Comparison of ENCODE assay signal across 1 cellular context in the genomic region with DNA sequence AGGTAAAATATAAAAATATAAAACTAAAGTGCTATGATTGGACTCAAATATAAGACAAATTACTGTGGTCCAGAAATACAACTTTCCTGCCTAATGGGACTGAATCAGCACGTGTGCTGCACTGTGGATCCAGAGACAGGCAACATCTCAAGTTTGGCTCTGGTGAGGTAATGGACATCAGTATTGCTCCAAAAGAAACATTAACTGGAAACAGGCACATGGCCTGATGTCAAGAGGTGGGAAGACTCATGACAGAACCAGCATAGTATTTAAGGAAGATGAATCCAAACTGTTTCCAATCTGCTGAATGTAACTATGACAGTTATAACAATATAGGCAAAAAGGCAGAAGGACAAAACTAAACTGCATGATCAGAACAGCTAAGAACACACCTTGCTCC.
TF ChIP-seq lines count a peak whose summit lies in the region.

No MANE protein-coding gene starts in this region.

TF ChIP-seq in endothelial cell of umbilical vein, 7 proteins besides CTCF, POLR2A, EP300 and RAD21 (continued from another document):
- TF ChIP-seq, protein P1, sequence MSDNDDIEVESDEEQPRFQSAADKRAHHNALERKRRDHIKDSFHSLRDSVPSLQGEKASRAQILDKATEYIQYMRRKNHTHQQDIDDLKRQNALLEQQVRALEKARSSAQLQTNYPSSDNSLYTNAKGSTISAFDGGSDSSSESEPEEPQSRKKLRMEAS (IDR thresholded peaks at IDR 0.05; ENCODE audit: insufficient read depth, insufficient read length) = no peak
- TF ChIP-seq MYC (IDR thresholded peaks at IDR 0.05; ENCODE audit: low read depth, low read length) = no peak
- no peak for TF ChIP-seq POLR2AphosphoS5 (IDR thresholded peaks at IDR 0.05; ENCODE audit: insufficient read depth, low read depth, low read length)
TF ChIP-seq in endothelial cell of umbilical vein: peak in this region for 0.
